In the genomic region with DNA sequence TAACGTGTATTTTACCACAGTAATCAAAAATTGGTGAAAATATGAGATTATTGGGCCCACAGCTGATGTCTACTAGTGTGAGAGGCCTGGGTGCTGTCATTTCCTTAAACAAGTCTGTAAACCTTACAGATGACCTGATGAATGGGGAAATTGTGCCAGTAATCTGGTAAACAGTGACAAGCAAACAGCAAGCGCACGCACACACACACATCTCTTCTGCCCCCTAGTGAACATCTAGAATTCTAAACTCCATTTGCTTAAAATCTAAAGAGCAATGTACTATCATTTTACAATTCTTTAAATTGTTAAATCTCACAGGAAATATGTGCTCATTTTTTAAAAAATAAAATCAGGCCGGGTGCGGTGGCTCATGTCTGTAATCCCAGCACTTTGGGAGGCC, we compare ENCODE assay signal across 9 cellular contexts. TPM values are rescaled to one million over a fixed set of nuclear protein-coding genes. Genes with fewer than 3 reads are reported as not detected.
A peak's percentile ranks its signal among the peaks of the same experiment; 100 is the strongest.
DNase-seq lines count a peak whose midpoint lies in the region; ATAC-seq, FAIRE-seq and TF ChIP-seq lines count a peak whose summit lies in the region.
"Had no signal": no experiment of that assay in that cellular context is flagged by ENCODE, and none has a peak within 500 bp of the region (broad histone marks: within the 10 kb centered on the region; RNA-seq: fewer than 3 reads in every experiment).

No MANE protein-coding gene starts in this region.

- peak; percentile 56 for FAIRE-seq in D721Med (lab: Jason Lieb, UNC)

- TF ChIP-seq CTCF in D721Med (IDR thresholded peaks at IDR 0.05; ENCODE audit: insufficient read depth, missing control alignments) (peak; percentile 69), HFFc6 (IDR thresholded peaks at IDR 0.05) (peak; percentile 77), RWPE1 (conservative IDR thresholded peaks at IDR 0.05; ENCODE audit: low read depth) (peak; percentile 80), endothelial cell (IDR thresholded peaks at IDR 0.05; ENCODE audit: unreplicated experiment) (peak; percentile 38)

- no peak overlapping the region for H3K4me3 Mint-ChIP-seq in HFFc6
- no peak overlapping the region for H3K4me3 Mint-ChIP-seq in endothelial cell (ENCODE audit: unreplicated experiment)
- H3K4me3 Mint-ChIP-seq in naive B cell = no peak overlapping the region

- no peak overlapping the region for H3K27ac ChIP-seq in RWPE1
- H3K27ac ChIP-seq: neutrophil had no signal

- H3K36me3 Mint-ChIP-seq in HFFc6 (ENCODE audit: low read depth) = no peaks in the 10 kb centered on the region
- peaks cover 3% of the 10 kb centered on the region for H3K36me3 Mint-ChIP-seq in endothelial cell (ENCODE audit: low read depth, unreplicated experiment)
- no peaks in the 10 kb centered on the region for H3K36me3 Mint-ChIP-seq in naive B cell

- DNase-seq in D721Med (ENCODE audit: insufficient read length, low spot score) (no peak), HFFc6 (peak; percentile 51), RWPE1 (ENCODE audit: low spot score) (no peak), endothelial cell (ENCODE audit: low spot score) (no peak), naive B cell (peak; percentile 45), NCI-H187 treated with DMSO at 0.1 percent for 48 hours (lab: John Stamatoyannopoulos, UW) (no peak)

- H3K27ac Mint-ChIP-seq in HFFc6 (no peak overlapping the region), endothelial cell (ENCODE audit: unreplicated experiment) (no peak overlapping the region), naive B cell (peak overlapping the region in 3 of 6 donors; percentile 33 to 55 (median 37))

- no peaks in the 10 kb centered on the region for H3K9me3 Mint-ChIP-seq in HFFc6
- H3K9me3 Mint-ChIP-seq in endothelial cell (ENCODE audit: unreplicated experiment) = no peaks in the 10 kb centered on the region
- peaks cover 0 to 2% (median 0%) of the 10 kb centered on the region in 7 donors for H3K9me3 Mint-ChIP-seq in naive B cell

- CTCF ChIA-PET in RWPE1 (lab: Yijun Ruan, JAX) = interaction anchor here (0.6 to 2.9 kb wide), 5 partner anchors 69 to 1560 kb away, joined by 3 to 15 read pairs (median 4); no protein-coding TSS in a partner anchor

- peaks cover 12% of the 10 kb centered on the region for H3K27me3 Mint-ChIP-seq in HFFc6 (ENCODE audit: insufficient read depth)
- H3K27me3 Mint-ChIP-seq in endothelial cell (ENCODE audit: unreplicated experiment) = peaks cover 3% of the 10 kb centered on the region
- no peaks in the 10 kb centered on the region for H3K27me3 Mint-ChIP-seq in naive B cell

- H3K4me1 Mint-ChIP-seq in HFFc6 (ENCODE audit: low read depth) = peaks cover 16% of the 10 kb centered on the region; the same call in 1 of the 2 replicates
- peaks cover 13% of the 10 kb centered on the region for H3K4me1 Mint-ChIP-seq in endothelial cell (ENCODE audit: unreplicated experiment)
- H3K4me1 Mint-ChIP-seq in naive B cell = peaks cover 15 to 26% (median 23%) of the 10 kb centered on the region in 3 donors

- POLR2A ChIA-PET in RWPE1 (lab: Yijun Ruan, JAX; ENCODE audit: low non-redundant PET) = no interaction called here

- ATAC-seq in naive B cell (ENCODE audit: low read depth in 2 of 2) (peak; percentile 52 to 61), HG02759 (IDR thresholded peaks at IDR 0.05; ENCODE audit: unreplicated experiment) (no peak), HG03097 (IDR thresholded peaks at IDR 0.05; ENCODE audit: low FRiP score, unreplicated experiment) (no peak)

RNA-seq across cellular contexts. Expression of gene RAPGEF1, which starts 7.5 kb away (rescaled TPM):
- 10 to 100 TPM; 38.6 to 46.6 (median 42.3) TPM for total RNA-seq in HFFc6 (2021; fragmentation: NEBNext Ultra II Directional; extraction: Animal tissue kit (Norgen Biotek cat#: 25700))
- 226 TPM for total RNA-seq in endothelial cell (ENCODE audit: unreplicated experiment)
- polyA plus RNA-seq in naive B cell (ENCODE audit: low read depth in 6 of 6) = 10 to 100 TPM in 2 of 6 donors, 1 to 10 TPM in 4; 3.4 to 21.1 (median 7.9) TPM

Comparison
In these comparisons a context has a peak if more than half of its experiments do, and no peak if none do; other contexts are left out.
1. DNase-seq: peak in HFFc6 (single experiment) and naive B cell (single experiment); none in D721Med (single experiment), RWPE1 (single experiment), endothelial cell (single experiment) and NCI-H187 treated with DMSO at 0.1 percent for 48 hours (single experiment).
2. ATAC-seq: peak in naive B cell (2 of 2); none in HG02759 (single experiment) and HG03097 (single experiment).
3. Peak in every context shown above with its lines, with median percentiles within 50 percentile points of each other: CTCF ChIP-seq.